Comparison of ENCODE assay signal across 8 cellular contexts in genomic region chr14:77094672-77095284, GRCh38. TPM values are rescaled to one million over a fixed set of nuclear protein-coding genes. Genes with fewer than 3 reads are reported as not detected.
A peak's percentile ranks its signal among the peaks of the same experiment; 100 is the strongest.
DNase-seq lines count a peak whose midpoint lies in the region; ATAC-seq and TF ChIP-seq lines count a peak whose summit lies in the region.

No MANE protein-coding gene starts in this region.

- peaks cover 20 to 26% of the 10 kb centered on the region in 2 experiments for H3K4me1 ChIP-seq in HCT116 (ENCODE audit: control insufficient read depth in 1 of 2, insufficient read depth in 2 of 2, low read length in 2 of 2)

- no peaks in the 10 kb centered on the region for H3K27me3 ChIP-seq in HCT116 (ENCODE audit: insufficient read depth, low read length)

- CTCF ChIA-PET in HCT116 (lab: Charles Lee), result interaction anchor here (0.7 to 8.4 kb wide), 12 partner anchors 9 to 226 kb away, joined by 3 to 131 read pairs (median 4); no protein-coding TSS in a partner anchor

- H3K9me2 ChIP-seq in HCT116 (ENCODE audit: insufficient read depth), result no peaks in the 10 kb centered on the region

- H3K9me3 ChIP-seq in HCT116 (ENCODE audit: control insufficient read depth in 1 of 2, insufficient read depth in 1 of 2, low read depth in 1 of 2, low read length in 2 of 2), result 0 out of 4 replicates have a peak, but pooled peaks cover 3 to 7% of the 10 kb centered on the region in 2 experiments

- H2AFZ ChIP-seq in HCT116 (ENCODE audit: low read depth, low read length, poor library complexity, severe bottlenecking), result no peak overlapping the region

- H3K9ac ChIP-seq in HCT116 (ENCODE audit: low read length), result no peak overlapping the region

- intact Hi-C loops in HCT116 (cut with micrococcal nuclease), result loop anchor here (1.0 kb wide), 4 partner anchors 26 to 224 kb away; no protein-coding TSS in a partner anchor

- no peak overlapping the region for H3K4me3 ChIP-seq in AG10803 (ENCODE audit: low read length)
- no peak overlapping the region for H3K4me3 ChIP-seq in HCT116 (replicated peaks in 1 of 2; ENCODE audit: low read depth in 1 of 2, low read length in 2 of 2)

- TF ChIP-seq CTCF in AG10803 (conservative IDR thresholded peaks at IDR 0.05; ENCODE audit: low read length) (peak; percentile 95), HCT116 (IDR thresholded peaks at IDR 0.05 in 2 of 3, conservative IDR thresholded peaks at IDR 0.05 in 1 of 3; ENCODE audit: borderline replicate concordance in 1 of 3, insufficient read depth in 1 of 3, low read depth in 2 of 3, low read length in 2 of 3) (peak; percentile 82 to 92 (median 92))

- TF ChIP-seq RAD21 in HCT116 (IDR thresholded peaks at IDR 0.05; ENCODE audit: low read depth), result peak; percentile 93

- no peak overlapping the region for H3K27ac ChIP-seq in HCT116 (ENCODE audit: low read depth, low read length)

- POLR2A ChIA-PET in HCT116 (lab: Charles Lee), result interaction anchor here (0.7 to 2.1 kb wide), 5 partner anchors 23 to 222 kb away, joined by 3 to 8 read pairs (median 5); no protein-coding TSS in a partner anchor

- BruUV-seq in HCT116 (replicated peaks; lab: Mats Ljungman, UMichigan), result no TSS peak

- no peaks in the 10 kb centered on the region for H3K36me3 ChIP-seq in HCT116 (ENCODE audit: control insufficient read depth in 1 of 2, insufficient read depth in 2 of 2, low read length in 2 of 2)

- H3K4me2 ChIP-seq in HCT116 (ENCODE audit: low read length), result no peak overlapping the region

- RAD21 ChIA-PET in HCT116 (lab: Charles Lee; ENCODE audit: low non-redundant PET in 1 of 2, low total read pairs in 2 of 2, uncharacterized antibody in 2 of 2, unreplicated experiment in 2 of 2), result interaction anchor here (0.7 to 1.4 kb wide), 5 partner anchors 24 to 222 kb away, joined by 4 to 13 read pairs (median 6); no protein-coding TSS in a partner anchor

- H3K79me2 ChIP-seq in HCT116 (ENCODE audit: insufficient read depth, low read length), result peaks cover 22% of the 10 kb centered on the region

- peak; percentile 76 for DNase-seq in AG10803 (ENCODE audit: low read depth)
- DNase-seq in HCT116 (ENCODE audit: low read depth, low spot score), result peak; percentile 83
- peak; percentile 56 for DNase-seq in NCI-H526 treated with DMSO at 0.1 percent for 48 hours (lab: John Stamatoyannopoulos, UW)
- peak; percentile 82 to 86 for DNase-seq in activated CD4-positive, alpha-beta T cell treated with anti-CD3 and anti-CD28 coated beads, Interleukin-2, amount 50 U/mL, for 48 hours
- peak; percentile 76 for DNase-seq in ecto neural progenitor cell (ENCODE audit: low spot score)
- peak; percentile 91 for DNase-seq in medulla oblongata (ENCODE audit: extremely low spot score)
- peak; percentile 47 to 54 for DNase-seq in stimulated activated CD8-positive, alpha-beta memory T cell treated with anti-CD3 and anti-CD28 coated beads, Interleukin-15, amount 100 ng/mL, for 48 hours (ENCODE audit: low read depth in 2 of 2)

- no peak for TF ChIP-seq POLR2A in HCT116 (IDR thresholded peaks at IDR 0.05; ENCODE audit: borderline replicate concordance, extremely low read depth, insufficient read depth, insufficient read length)

- no peak for ATAC-seq in HCT116
- ATAC-seq in GM18868 (IDR thresholded peaks at IDR 0.05; ENCODE audit: unreplicated experiment), result no peak

- no peaks in the 10 kb centered on the region for H4K20me1 ChIP-seq in HCT116 (ENCODE audit: insufficient read depth)

TF ChIP-seq in HCT116, 20 proteins besides CTCF, POLR2A, EP300 and RAD21:
- TF ChIP-seq MAX (IDR thresholded peaks at IDR 0.05), result no peak
- TF ChIP-seq CBX3 (IDR thresholded peaks at IDR 0.05; ENCODE audit: low read depth), result 0 out of 2 replicates have a peak, but pooled peaks have one; percentile 47
- TF ChIP-seq EZH2phosphoT487 (IDR thresholded peaks at IDR 0.05; ENCODE audit: borderline replicate concordance), result no peak
- TF ChIP-seq YY1 (IDR thresholded peaks at IDR 0.05; ENCODE audit: extremely low read depth, insufficient replicate concordance, low read depth, low read length), result peak; percentile 22
- 0 out of 2 replicates have a peak, but pooled peaks have one; percentile 1 for TF ChIP-seq FOSL1 (IDR thresholded peaks at IDR 0.05; ENCODE audit: low read depth)

RNA-seq across cellular contexts. Expression of gene CIPC, which starts 3.3 kb away (rescaled TPM):
- total RNA-seq in HCT116 (2021; ENCODE audit: unreplicated experiment), result 20.6 TPM
- polyA plus RNA-seq in HCT116 (2012), result 7.4 and 8.7 TPM in 2 replicates

RNA-seq across cellular contexts. Expression of gene ZDHHC22, which starts 46.8 kb away (rescaled TPM):
- total RNA-seq in HCT116 (2021; ENCODE audit: unreplicated experiment), result 0.10 TPM
- polyA plus RNA-seq in HCT116 (2012), result 0.04 and 0.13 TPM in 2 replicates
